Comparison of ENCODE assay signal across 23 cellular contexts in the genomic region with DNA sequence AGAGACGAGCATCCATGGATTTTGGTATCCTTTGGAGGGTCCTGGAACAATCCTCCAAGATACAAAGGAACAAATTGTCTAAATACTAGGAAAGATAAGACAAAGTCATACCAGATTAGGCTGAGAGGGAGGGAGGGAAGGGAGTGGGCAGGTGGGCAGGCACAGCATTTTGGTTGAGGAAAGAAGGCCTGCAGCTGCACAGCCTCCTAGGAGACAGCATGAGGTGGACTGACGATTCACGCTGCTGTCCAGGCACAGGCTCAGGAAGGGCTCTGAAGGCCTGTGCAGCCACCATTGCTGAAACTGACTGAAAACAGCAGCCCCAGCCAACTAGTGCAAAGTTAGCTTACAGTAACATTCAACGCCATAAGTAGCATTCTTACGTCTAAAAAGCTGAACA.
"Had no signal": no experiment of that assay in that cellular context is flagged by ENCODE, and none has a peak within 500 bp of the region (broad histone marks: within the 10 kb centered on the region; RNA-seq: fewer than 3 reads in every experiment).

No MANE protein-coding gene starts in this region.

- H3K27me3 Mint-ChIP-seq: activated CD4-positive, alpha-beta T cell treated with anti-CD3 and anti-CD28 coated beads, Interleukin-2, amount 10 ng/mL, durations not matched to agents 24 days and 14 days; activated CD8-positive, alpha-beta memory T cell treated with anti-CD3 and anti-CD28 coated beads, Interleukin-2, amount 10 ng/mL, durations not matched to agents 7 days and 5 days; activated naive CD4-positive, alpha-beta T cell treated with anti-CD3 and anti-CD28 coated beads, Interleukin-2, amount 50 U/mL, for 24 hours; activated T-cell treated with anti-CD3 and anti-CD28 coated beads, Interleukin-2, amount 50 U/mL, for 24 hours had no signal

- H3K27ac Mint-ChIP-seq: activated CD4-positive, alpha-beta T cell treated with anti-CD3 and anti-CD28 coated beads, Interleukin-2, amount 10 ng/mL, durations not matched to agents 24 days and 14 days; activated CD8-positive, alpha-beta memory T cell treated with anti-CD3 and anti-CD28 coated beads, Interleukin-2, amount 10 ng/mL, durations not matched to agents 7 days and 5 days; activated T-cell treated with anti-CD3 and anti-CD28 coated beads, Interleukin-2, amount 50 U/mL, for 24 hours; activated T-helper 1 cell treated with anti-CD3 and anti-CD28 coated beads, Interleukin-12 subunit alpha, Interleukin-12 subunit beta, Interleukin-2, Interleukin-4 antibody, amounts not matched to agents 30 ng/mL and 10 ng/mL and 1 ng/mL, durations not matched to agents 14 hours and 24 hours and 36 hours; T-helper 1 cell treated with Interleukin-12 subunit alpha and Interleukin-12 subunit beta and Interleukin-4 antibody, amounts not matched to agents 30 μg/mL and 1 μg/mL, for 36 hours; WTC11 had no signal

- H3K4me3 ChIP-seq: MG63, Peyer's patch had no signal

- H3K9me3 Mint-ChIP-seq: activated CD4-positive, alpha-beta T cell treated with anti-CD3 and anti-CD28 coated beads, Interleukin-2, amount 10 ng/mL, durations not matched to agents 24 days and 14 days; activated naive CD4-positive, alpha-beta T cell treated with anti-CD3 and anti-CD28 coated beads, Interleukin-2, amount 50 U/mL, for 24 hours; activated T-cell treated with anti-CD3 and anti-CD28 coated beads, Interleukin-2, amount 50 U/mL, for 24 hours; activated T-helper 1 cell treated with anti-CD3 and anti-CD28 coated beads, Interleukin-12 subunit alpha, Interleukin-12 subunit beta, Interleukin-2, Interleukin-4 antibody, amounts not matched to agents 30 ng/mL and 10 ng/mL and 1 ng/mL, durations not matched to agents 14 hours and 24 hours and 36 hours; T-helper 1 cell treated with Interleukin-12 subunit alpha and Interleukin-12 subunit beta and Interleukin-4 antibody, amounts not matched to agents 30 μg/mL and 1 μg/mL, for 36 hours; WTC11 had no signal

- H3K36me3 Mint-ChIP-seq: WTC11 had no signal

- DNase-seq: activated CD4-positive, alpha-beta T cell treated with anti-CD3 and anti-CD28 coated beads for 1 hour; activated CD4-positive, alpha-beta T cell treated with anti-CD3 and anti-CD28 coated beads, Interleukin-2, amount 10 ng/mL, durations not matched to agents 24 days and 14 days; activated CD4-positive, alpha-beta T cell treated with anti-CD3 and anti-CD28 coated beads, Interleukin-2, amount 50 U/mL, for 48 hours; activated CD8-positive, alpha-beta memory T cell treated with anti-CD3 and anti-CD28 coated beads, Interleukin-2, amount 10 ng/mL, durations not matched to agents 7 days and 5 days; activated effector memory CD4-positive, alpha-beta T cell treated with Interleukin-2 at 50 U/mL for 16 hours; activated naive CD4-positive, alpha-beta T cell; activated T-cell treated with anti-CD3 and anti-CD28 coated beads, Interleukin-2, amount 50 U/mL, for 24 hours; aorta; MG63; MV-4-11; NCI-H1092 treated with DMSO at 0.1 percent for 48 hours; NCI-H1417 treated with DMSO at 0.1 percent for 48 hours; NCI-H1694 treated with DMSO at 0.1 percent for 48 hours; NCI-H2029 treated with DMSO at 0.1 percent for 48 hours; NCI-H345; NCI-H510A; SHP77 treated with DMSO at 0.1 percent for 48 hours had no signal

- H3K4me3 Mint-ChIP-seq: activated CD4-positive, alpha-beta T cell treated with anti-CD3 and anti-CD28 coated beads, Interleukin-2, amount 10 ng/mL, durations not matched to agents 24 days and 14 days; activated CD8-positive, alpha-beta memory T cell treated with anti-CD3 and anti-CD28 coated beads, Interleukin-2, amount 10 ng/mL, durations not matched to agents 7 days and 5 days; activated naive CD4-positive, alpha-beta T cell treated with anti-CD3 and anti-CD28 coated beads, Interleukin-2, amount 50 U/mL, for 24 hours; activated T-cell treated with anti-CD3 and anti-CD28 coated beads, Interleukin-2, amount 50 U/mL, for 24 hours; activated T-helper 1 cell treated with anti-CD3 and anti-CD28 coated beads, Interleukin-12 subunit alpha, Interleukin-12 subunit beta, Interleukin-2, Interleukin-4 antibody, amounts not matched to agents 30 ng/mL and 10 ng/mL and 1 ng/mL, durations not matched to agents 14 hours and 24 hours and 36 hours; T-helper 1 cell treated with Interleukin-12 subunit alpha and Interleukin-12 subunit beta and Interleukin-4 antibody, amounts not matched to agents 30 μg/mL and 1 μg/mL, for 36 hours; WTC11 had no signal

- H3K27me3 ChIP-seq: MG63, Peyer's patch had no signal

- ATAC-seq: activated CD8-positive, alpha-beta memory T cell treated with anti-CD3 and anti-CD28 coated beads, Interleukin-2, amount 10 ng/mL, durations not matched to agents 7 days and 5 days; WTC11 had no signal

- H3K9me3 ChIP-seq: MG63, Peyer's patch had no signal

- H3K27ac ChIP-seq: KMS-11, Peyer's patch had no signal

- H3K36me3 ChIP-seq: MG63, Peyer's patch had no signal
